ENCODE assay signal across 8 cellular contexts in the genomic region with DNA sequence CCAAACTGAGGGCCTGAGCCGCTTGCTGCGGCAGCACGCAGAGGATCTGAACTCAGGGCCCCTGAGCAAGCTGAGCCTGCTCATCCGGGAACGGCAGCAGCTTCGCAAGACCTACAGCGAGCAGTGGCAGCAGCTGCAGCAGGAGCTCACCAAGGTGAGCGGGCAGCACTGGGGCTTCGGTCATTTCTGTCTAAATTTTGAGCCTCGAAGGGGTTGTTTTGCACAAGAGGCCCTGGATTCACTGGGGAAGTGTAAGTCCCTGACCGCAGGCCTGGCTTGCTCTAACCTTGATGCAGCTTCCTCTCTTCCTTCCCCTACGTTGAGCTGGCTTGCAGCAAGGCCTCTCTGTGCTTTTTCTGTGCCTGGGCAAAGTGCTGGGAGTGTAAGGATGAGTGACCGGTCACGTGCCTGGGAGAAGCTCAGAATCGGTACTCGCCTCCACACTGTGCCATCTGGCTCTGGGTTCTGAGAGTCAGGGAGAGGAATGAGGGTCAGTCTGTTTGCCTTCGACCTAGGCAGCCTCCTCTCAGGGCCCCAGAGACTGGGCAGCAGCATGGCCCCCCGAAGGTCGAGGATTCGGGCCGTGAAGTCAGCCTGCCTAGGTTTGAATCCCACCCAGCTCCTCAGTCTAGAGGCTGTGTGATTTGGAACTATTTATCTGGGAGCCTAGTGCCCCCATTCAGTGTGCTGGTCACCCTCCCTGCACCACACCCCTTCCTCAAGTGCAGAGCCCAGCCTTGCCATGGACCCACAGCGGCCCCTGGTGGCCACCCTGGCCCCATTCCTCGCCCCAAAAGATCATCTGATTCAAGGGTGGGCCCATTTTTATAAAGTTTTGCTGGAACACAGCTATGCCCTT.
DNase-seq lines count a peak whose midpoint lies in the region; ATAC-seq lines count a peak whose summit lies in the region.

No MANE protein-coding gene starts in this region.

- no peaks in the 10 kb centered on the region for H3K27me3 ChIP-seq in layer of hippocampus (ENCODE audit: control insufficient read depth, insufficient read depth, low read length)

- DNase-seq in C1 segment of cervical spinal cord (lab: John Stamatoyannopoulos, UW), result peak in 11 of 14 donors; percentile 32 to 77 (median 53)
- peak; percentile 16 for DNase-seq in NCI-H1092 treated with DMSO at 0.1 percent for 48 hours (lab: John Stamatoyannopoulos, UW)
- peak in 50 of 61 donors; percentile 6 to 77 (median 42) for DNase-seq in caudate nucleus (lab: John Stamatoyannopoulos, UW)
- DNase-seq in stimulated activated CD4-positive, alpha-beta T cell treated with anti-CD3 and anti-CD28 coated beads, Interleukin-2, amount 100 ng/mL, for 24 hours, result peak; percentile 87 to 91
- DNase-seq in NCI-H2029 (lab: John Stamatoyannopoulos, UW), result no peak

- ATAC-seq in GM19463 (IDR thresholded peaks at IDR 0.05; ENCODE audit: unreplicated experiment), result peak; percentile 9
- peak; percentile 66 to 77 for ATAC-seq in activated CD4-positive, CD25-positive, alpha-beta regulatory T cell treated with anti-CD3 and anti-CD28 coated beads, Interleukin-2, amount 50 U/mL, for 24 hours

- peak overlapping the region; percentile 32 for H3K27ac ChIP-seq in caudate nucleus (ENCODE audit: low read depth, low read length)
- H3K27ac ChIP-seq in layer of hippocampus (ENCODE audit: low read depth, low read length), result peak overlapping the region; percentile 77
